16 cellular contexts compared by ENCODE assay signal in the genomic region with DNA sequence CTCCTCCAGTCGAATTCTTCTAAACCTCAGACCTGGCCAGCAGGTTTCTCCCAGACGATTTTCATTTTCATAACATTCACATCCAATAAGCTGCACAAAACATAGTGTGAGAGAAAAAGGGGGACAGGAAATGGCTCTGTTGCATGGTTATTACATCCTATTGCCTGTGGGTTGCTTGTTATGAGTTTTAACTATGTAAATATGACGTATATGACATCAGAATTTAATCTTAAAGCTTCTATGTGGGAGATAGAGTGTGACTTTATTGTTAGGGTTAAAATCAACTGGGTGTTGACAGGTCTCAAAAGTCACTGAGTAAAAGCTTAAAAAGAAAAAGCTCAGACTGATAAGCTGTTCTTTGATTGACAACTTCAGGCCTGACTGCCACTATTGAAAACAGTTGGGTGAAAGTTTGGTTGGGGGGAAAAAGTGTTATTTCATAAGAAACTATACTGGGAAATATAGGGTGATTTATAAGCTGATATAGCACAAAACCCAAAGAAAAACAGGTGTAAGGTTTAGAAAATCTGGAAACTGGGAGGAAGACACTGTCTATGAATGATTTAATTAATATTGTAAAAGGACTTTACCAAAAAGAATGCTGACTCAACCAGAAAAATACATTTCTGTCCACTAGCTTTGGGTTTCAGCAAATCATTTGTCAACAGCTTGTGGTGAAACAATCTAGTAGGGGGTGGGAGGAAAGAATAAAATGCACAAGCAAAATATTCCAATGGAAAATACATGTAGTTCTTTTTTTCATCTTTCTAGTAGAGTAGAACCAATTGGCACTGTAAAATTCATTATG.
"Had no signal": no experiment of that assay in that cellular context is flagged by ENCODE, and none has a peak within 500 bp of the region (broad histone marks: within the 10 kb centered on the region; RNA-seq: fewer than 3 reads in every experiment).

No MANE protein-coding gene starts in this region.

- H3K27ac ChIP-seq: esophagus squamous epithelium, gastrocnemius medialis, heart right ventricle, parathyroid adenoma, prostate gland, thyroid gland had no signal

- H2AFZ ChIP-seq: parathyroid adenoma had no signal

- H3K4me1 ChIP-seq: esophagus squamous epithelium, gastrocnemius medialis, heart right ventricle, parathyroid adenoma, prostate gland, thyroid gland had no signal

- H3K9me3 ChIP-seq: esophagus squamous epithelium, gastrocnemius medialis, prostate gland, thyroid gland had no signal

- ATAC-seq: gastrocnemius medialis, heart right ventricle, sciatic nerve had no signal

- H3K4me3 ChIP-seq: esophagus squamous epithelium, gastrocnemius medialis, heart right ventricle, prostate gland, skin epidermis, thyroid gland had no signal

- DNase-seq: effector memory CD4-positive, alpha-beta T cell; esophagus squamous epithelium; gastrocnemius medialis; heart right ventricle; hypothalamus; kidney glomerular epithelial cell; mesendoderm; naive B cell; nephron progenitor cell; stimulated activated CD4-positive, alpha-beta T cell treated with anti-CD3 and anti-CD28 coated beads, Interleukin-12 subunit alpha, Interleukin-12 subunit beta, amount 100 ng/mL, for 4 hours; stimulated activated naive CD4-positive, alpha-beta T cell; thyroid gland had no signal

- H3K79me2 ChIP-seq: parathyroid adenoma had no signal

- H3K9ac ChIP-seq: parathyroid adenoma had no signal

- H3K36me3 ChIP-seq: esophagus squamous epithelium, gastrocnemius medialis, heart right ventricle, prostate gland, thyroid gland had no signal

- H3K27me3 ChIP-seq: esophagus squamous epithelium, gastrocnemius medialis, heart right ventricle, thyroid gland had no signal
